Comparison of ENCODE assay signal across 9 cellular contexts in genomic region chr6:133241088-133241900, GRCh38. TPM values are rescaled to one million over a fixed set of nuclear protein-coding genes. Genes with fewer than 3 reads are reported as not detected.
DNase-seq lines count a peak whose midpoint lies in the region; ATAC-seq, FAIRE-seq and TF ChIP-seq lines count a peak whose summit lies in the region.
"Had no signal": no experiment of that assay in that cellular context is flagged by ENCODE, and none has a peak within 500 bp of the region (broad histone marks: within the 10 kb centered on the region; RNA-seq: fewer than 3 reads in every experiment).

Gene EYA4, plus strand, starts transcription at chr6:133241357. Its CDS starts 33,424 bp downstream, at chr6:133274781.

- H3K9me3 Mint-ChIP-seq in IgD-negative memory B cell, result no peaks in the 10 kb centered on the region
- no peaks in the 10 kb centered on the region for H3K9me3 Mint-ChIP-seq in T-cell
- H3K9me3 Mint-ChIP-seq: activated naive CD4-positive, alpha-beta T cell treated with anti-CD3 and anti-CD28 coated beads, Interleukin-2, amount 50 U/mL, for 24 hours had no signal

- ATAC-seq in left lobe of liver (peak; percentile 35), T-cell (replicated peaks in 1 of 4) (no peak)

- H3K27ac ChIP-seq in thyroid gland, result peak within 1 kb of the TSS in 2 of 3 donors; percentile 7 to 29

- H3K4me1 Mint-ChIP-seq in IgD-negative memory B cell (peaks cover 7 to 19% (median 11%) of the 10 kb centered on the region in 3 donors), T-cell (peaks cover 0 to 16% (median 16%) of the 10 kb centered on the region in 3 donors)

- H3K4me1 ChIP-seq in thyroid gland, result peaks cover 3 to 26% of the 10 kb centered on the region in 2 donors

- intact Hi-C loops in thyroid gland (cut with DNase I), result no loop called here

- WGBS in thyroid gland, 2 donors, result 1 to 2% methylated on average over 43 to 53 of the region's 84 CpGs

- H3K27ac Mint-ChIP-seq in IgD-negative memory B cell, result no peak within 1 kb of the TSS
- H3K27ac Mint-ChIP-seq in T-cell, result peak within 1 kb of the TSS in 1 of 2 donors; percentile 27
- H3K27ac Mint-ChIP-seq: activated naive CD4-positive, alpha-beta T cell treated with anti-CD3 and anti-CD28 coated beads, Interleukin-2, amount 50 U/mL, for 24 hours had no signal

- peaks cover 28% of the 10 kb centered on the region for H3K27me3 ChIP-seq in thyroid gland

- no peaks in the 10 kb centered on the region for H3K9me3 ChIP-seq in thyroid gland

- no peak for FAIRE-seq in GM19239 (lab: Jason Lieb, UNC)

- CTCF ChIA-PET in T-cell (lab: Charles Lee), result no interaction called here

- POLR2A ChIA-PET in T-cell (lab: Charles Lee), result no interaction called here

- H3K4me3 ChIP-seq in choroid plexus epithelial cell (ENCODE audit: low read depth, low read length), result peak within 1 kb of the TSS; percentile 54
- peak within 1 kb of the TSS; percentile 30 to 35 (median 35) for H3K4me3 ChIP-seq in thyroid gland (replicated peaks in 1 of 3)

- DNase-seq in AG08396 (ENCODE audit: low spot score), result peak; percentile 71
- peak; percentile 30 for DNase-seq in choroid plexus epithelial cell (ENCODE audit: low read depth)
- DNase-seq in left lobe of liver (ENCODE audit: low spot score), result no peak
- DNase-seq in thyroid gland, result peak; percentile 28
- no peak for DNase-seq in GM19239 (ENCODE audit: insufficient read length, low spot score)
- no peak for DNase-seq in T-cell
- DNase-seq in NCI-H1048 (lab: John Stamatoyannopoulos, UW), result no peak

- no peak for TF ChIP-seq POLR2A in thyroid gland (IDR thresholded peaks at IDR 0.05)

- TF ChIP-seq CTCF in choroid plexus epithelial cell (conservative IDR thresholded peaks at IDR 0.05; ENCODE audit: low read depth, low read length) (no peak), thyroid gland (IDR thresholded peaks at IDR 0.05) (no peak)

- H3K36me3 Mint-ChIP-seq in IgD-negative memory B cell, result no peaks in the 10 kb centered on the region
- H3K36me3 Mint-ChIP-seq in T-cell, result no peaks in the 10 kb centered on the region
- H3K36me3 Mint-ChIP-seq: activated naive CD4-positive, alpha-beta T cell treated with anti-CD3 and anti-CD28 coated beads, Interleukin-2, amount 50 U/mL, for 24 hours had no signal

- H3K36me3 ChIP-seq in thyroid gland, result no peaks in the 10 kb centered on the region

- H3K27me3 Mint-ChIP-seq in IgD-negative memory B cell (peaks cover 27% of the 10 kb centered on the region), T-cell (peaks cover 27 to 51% of the 10 kb centered on the region in 2 donors)

- peak within 1 kb of the TSS in 3 of 4 donors; percentile 21 to 58 (median 54) for H3K4me3 Mint-ChIP-seq in IgD-negative memory B cell
- H3K4me3 Mint-ChIP-seq in T-cell, result peak within 1 kb of the TSS in 1 of 3 donors; percentile 30
- H3K4me3 Mint-ChIP-seq: activated naive CD4-positive, alpha-beta T cell treated with anti-CD3 and anti-CD28 coated beads, Interleukin-2, amount 50 U/mL, for 24 hours had no signal

RNA-seq across cellular contexts. Expression of gene EYA4, which starts in this region (rescaled TPM):
- not detected for polyA plus RNA-seq in IgD-negative memory B cell
- total RNA-seq in left lobe of liver (not detected), thyroid gland (1 to 10 TPM; 3.3 to 8.2 (median 5.3) TPM), T-cell (under 1 TPM in 1 of 5 donors, not detected in 4; 0.22 TPM)

Comparison
In these comparisons a context has a peak if more than half of its experiments do, and no peak if none do; other contexts are left out.
1. Peak in ATAC-seq in left lobe of liver; RNA of the gene not detected or under 1 TPM.
2. DNase-seq: peak in AG08396 (single experiment), choroid plexus epithelial cell (single experiment) and thyroid gland (2 of 2); none in left lobe of liver (single experiment), GM19239 (single experiment), T-cell (0 of 34) and NCI-H1048 (single experiment).